In the genomic region with DNA sequence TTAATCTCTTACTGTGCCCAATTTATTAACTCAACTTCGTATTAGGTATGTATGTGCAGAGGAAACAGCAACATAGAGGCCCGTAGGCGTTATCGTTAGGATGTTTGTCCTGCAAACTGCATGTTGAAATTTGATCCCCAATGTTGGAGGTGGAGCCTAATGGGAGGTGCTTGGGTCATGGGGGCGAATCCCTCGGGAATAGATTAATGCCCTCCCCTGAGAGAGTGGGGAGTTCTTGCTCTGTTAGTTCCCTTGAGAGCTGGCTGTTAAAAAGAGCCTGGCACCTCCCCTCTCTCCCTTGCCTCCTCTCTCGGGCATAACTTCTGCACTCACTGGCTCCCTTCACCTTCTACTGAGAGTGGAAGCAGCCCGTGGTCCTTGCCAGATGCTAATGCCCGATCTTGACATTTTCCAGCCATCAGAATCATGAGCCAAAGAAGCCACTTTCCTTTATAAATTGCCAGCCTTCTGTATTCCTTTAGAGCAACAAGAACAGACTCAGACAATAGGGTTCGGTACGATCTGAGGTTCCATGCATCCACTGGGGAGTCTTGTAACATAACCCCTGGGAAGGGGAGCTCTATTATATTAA, we compare ENCODE assay signal across 1 cellular context.
TF ChIP-seq lines count a peak whose summit lies in the region.

No MANE protein-coding gene starts in this region.

TF ChIP-seq in HEK293, 187 proteins besides CTCF, POLR2A, EP300 and RAD21 (continued from another document and continues in another):
- TF ChIP-seq, protein P1, sequence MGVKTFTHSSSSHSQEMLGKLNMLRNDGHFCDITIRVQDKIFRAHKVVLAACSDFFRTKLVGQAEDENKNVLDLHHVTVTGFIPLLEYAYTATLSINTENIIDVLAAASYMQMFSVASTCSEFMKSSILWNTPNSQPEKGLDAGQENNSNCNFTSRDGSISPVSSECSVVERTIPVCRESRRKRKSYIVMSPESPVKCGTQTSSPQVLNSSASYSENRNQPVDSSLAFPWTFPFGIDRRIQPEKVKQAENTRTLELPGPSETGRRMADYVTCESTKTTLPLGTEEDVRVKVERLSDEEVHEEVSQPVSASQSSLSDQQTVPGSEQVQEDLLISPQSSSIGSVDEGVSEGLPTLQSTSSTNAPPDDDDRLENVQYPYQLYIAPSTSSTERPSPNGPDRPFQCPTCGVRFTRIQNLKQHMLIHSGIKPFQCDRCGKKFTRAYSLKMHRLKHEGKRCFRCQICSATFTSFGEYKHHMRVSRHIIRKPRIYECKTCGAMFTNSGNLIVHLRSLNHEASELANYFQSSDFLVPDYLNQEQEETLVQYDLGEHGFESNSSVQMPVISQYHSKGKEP (tag by site-specific recombination; IDR thresholded peaks at IDR 0.05) = peak; percentile 79
- TF ChIP-seq, protein P2, sequence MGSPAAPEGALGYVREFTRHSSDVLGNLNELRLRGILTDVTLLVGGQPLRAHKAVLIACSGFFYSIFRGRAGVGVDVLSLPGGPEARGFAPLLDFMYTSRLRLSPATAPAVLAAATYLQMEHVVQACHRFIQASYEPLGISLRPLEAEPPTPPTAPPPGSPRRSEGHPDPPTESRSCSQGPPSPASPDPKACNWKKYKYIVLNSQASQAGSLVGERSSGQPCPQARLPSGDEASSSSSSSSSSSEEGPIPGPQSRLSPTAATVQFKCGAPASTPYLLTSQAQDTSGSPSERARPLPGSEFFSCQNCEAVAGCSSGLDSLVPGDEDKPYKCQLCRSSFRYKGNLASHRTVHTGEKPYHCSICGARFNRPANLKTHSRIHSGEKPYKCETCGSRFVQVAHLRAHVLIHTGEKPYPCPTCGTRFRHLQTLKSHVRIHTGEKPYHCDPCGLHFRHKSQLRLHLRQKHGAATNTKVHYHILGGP (tag by site-specific recombination; IDR thresholded peaks at IDR 0.05) = no peak
- TF ChIP-seq KLF1 (tag by site-specific recombination; IDR thresholded peaks at IDR 0.05) (no peak), ZNF223 (tag by site-specific recombination; IDR thresholded peaks at IDR 0.05) (no peak), YY2 (tag by site-specific recombination; IDR thresholded peaks at IDR 0.05) (no peak), GLIS1 (tag by site-specific recombination; IDR thresholded peaks at IDR 0.05) (peak; percentile 49; the same call in 1 of the 2 replicates), ZNF175 (tag by site-specific recombination; IDR thresholded peaks at IDR 0.05) (no peak), ZNF626 (tag by site-specific recombination; IDR thresholded peaks at IDR 0.05) (no peak), SP3 (tag by site-specific recombination; IDR thresholded peaks at IDR 0.05) (no peak), ZNF555 (tag by site-specific recombination; conservative IDR thresholded peaks at IDR 0.05) (no peak), ZEB2 (tag by site-specific recombination; IDR thresholded peaks at IDR 0.05) (0 out of 2 replicates have a peak, but pooled peaks have one; percentile 30), ZNF473 (tag by site-specific recombination; IDR thresholded peaks at IDR 0.05) (no peak), ZNF571 (tag by site-specific recombination; IDR thresholded peaks at IDR 0.05) (no peak), EGR2 (tag by site-specific recombination; IDR thresholded peaks at IDR 0.05; ENCODE audit: low read depth) (peak; percentile 91), ZNF169 (tag by site-specific recombination; IDR thresholded peaks at IDR 0.05) (no peak), SP7 (tag by site-specific recombination; IDR thresholded peaks at IDR 0.05) (peak; percentile 61), HOXA7 (CRISPR knock-in tag; IDR thresholded peaks at IDR 0.05; ENCODE audit: borderline replicate concordance) (no peak), ZNF2 (tag by site-specific recombination; IDR thresholded peaks at IDR 0.05) (0 out of 2 replicates have a peak, but pooled peaks have one; percentile 18), RBAK (tag by site-specific recombination; IDR thresholded peaks at IDR 0.05) (no peak), ZNF423 (tag by site-specific recombination; IDR thresholded peaks at IDR 0.05) (0 out of 2 replicates have a peak, but pooled peaks have one; percentile 48), ZNF664 (tag by site-specific recombination; IDR thresholded peaks at IDR 0.05) (no peak), SP2 (tag by site-specific recombination; IDR thresholded peaks at IDR 0.05) (no peak), ZBTB21 (tag by site-specific recombination; IDR thresholded peaks at IDR 0.05) (no peak), ZNF221 (tag by site-specific recombination; IDR thresholded peaks at IDR 0.05; ENCODE audit: borderline replicate concordance) (no peak), TCF7L2 (IDR thresholded peaks at IDR 0.05; ENCODE audit: borderline replicate concordance, low read depth, low read length) (no peak), ZFP37 (tag by site-specific recombination; IDR thresholded peaks at IDR 0.05) (no peak), ZNF341 (tag by site-specific recombination; IDR thresholded peaks at IDR 0.05; ENCODE audit: low read depth) (peak; percentile 95), ZNF211 (tag by site-specific recombination; IDR thresholded peaks at IDR 0.05; ENCODE audit: low read depth) (no peak), BCL11A (tag by site-specific recombination; IDR thresholded peaks at IDR 0.05; ENCODE audit: low read depth) (peak; percentile 73; the same call in 1 of the 2 replicates), ZNF311 (tag by site-specific recombination; IDR thresholded peaks at IDR 0.05; ENCODE audit: borderline replicate concordance) (no peak), IKZF3 (tag by site-specific recombination; IDR thresholded peaks at IDR 0.05) (0 out of 2 replicates have a peak, but pooled peaks have one; percentile 8), ZFP69B (tag by site-specific recombination; IDR thresholded peaks at IDR 0.05) (no peak), ZNF596 (tag by site-specific recombination; IDR thresholded peaks at IDR 0.05) (0 out of 2 replicates have a peak, but pooled peaks have one; percentile 12), ZNF48 (tag by site-specific recombination; IDR thresholded peaks at IDR 0.05) (no peak), ZBTB8A (tag by site-specific recombination; IDR thresholded peaks at IDR 0.05) (peak; percentile 19; the same call in 1 of the 2 replicates), ZNF530 (tag by site-specific recombination; IDR thresholded peaks at IDR 0.05; ENCODE audit: low read depth) (no peak), ZBTB48 (tag by site-specific recombination; IDR thresholded peaks at IDR 0.05) (no peak), ZNF510 (tag by site-specific recombination; IDR thresholded peaks at IDR 0.05; ENCODE audit: insufficient replicate concordance) (peak; percentile 4), ZNF157 (tag by site-specific recombination; IDR thresholded peaks at IDR 0.05) (no peak), ZFHX2 (tag by site-specific recombination; conservative IDR thresholded peaks at IDR 0.05) (peak; percentile 94), ZNF404 (tag by site-specific recombination; IDR thresholded peaks at IDR 0.05) (no peak), ZNF677 (tag by site-specific recombination; IDR thresholded peaks at IDR 0.05) (no peak)
- TF ChIP-seq, protein P3, sequence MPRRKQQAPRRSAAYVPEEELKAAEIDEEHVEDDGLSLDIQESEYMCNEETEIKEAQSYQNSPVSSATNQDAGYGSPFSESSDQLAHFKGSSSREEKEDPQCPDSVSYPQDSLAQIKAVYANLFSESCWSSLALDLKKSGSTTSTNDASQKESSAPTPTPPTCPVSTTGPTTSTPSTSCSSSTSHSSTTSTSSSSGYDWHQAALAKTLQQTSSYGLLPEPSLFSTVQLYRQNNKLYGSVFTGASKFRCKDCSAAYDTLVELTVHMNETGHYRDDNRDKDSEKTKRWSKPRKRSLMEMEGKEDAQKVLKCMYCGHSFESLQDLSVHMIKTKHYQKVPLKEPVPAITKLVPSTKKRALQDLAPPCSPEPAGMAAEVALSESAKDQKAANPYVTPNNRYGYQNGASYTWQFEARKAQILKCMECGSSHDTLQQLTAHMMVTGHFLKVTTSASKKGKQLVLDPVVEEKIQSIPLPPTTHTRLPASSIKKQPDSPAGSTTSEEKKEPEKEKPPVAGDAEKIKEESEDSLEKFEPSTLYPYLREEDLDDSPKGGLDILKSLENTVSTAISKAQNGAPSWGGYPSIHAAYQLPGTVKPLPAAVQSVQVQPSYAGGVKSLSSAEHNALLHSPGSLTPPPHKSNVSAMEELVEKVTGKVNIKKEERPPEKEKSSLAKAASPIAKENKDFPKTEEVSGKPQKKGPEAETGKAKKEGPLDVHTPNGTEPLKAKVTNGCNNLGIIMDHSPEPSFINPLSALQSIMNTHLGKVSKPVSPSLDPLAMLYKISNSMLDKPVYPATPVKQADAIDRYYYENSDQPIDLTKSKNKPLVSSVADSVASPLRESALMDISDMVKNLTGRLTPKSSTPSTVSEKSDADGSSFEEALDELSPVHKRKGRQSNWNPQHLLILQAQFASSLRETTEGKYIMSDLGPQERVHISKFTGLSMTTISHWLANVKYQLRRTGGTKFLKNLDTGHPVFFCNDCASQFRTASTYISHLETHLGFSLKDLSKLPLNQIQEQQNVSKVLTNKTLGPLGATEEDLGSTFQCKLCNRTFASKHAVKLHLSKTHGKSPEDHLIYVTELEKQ (tag by site-specific recombination; IDR thresholded peaks at IDR 0.05; ENCODE audit: borderline replicate concordance) = no peak
- TF ChIP-seq, protein P4, sequence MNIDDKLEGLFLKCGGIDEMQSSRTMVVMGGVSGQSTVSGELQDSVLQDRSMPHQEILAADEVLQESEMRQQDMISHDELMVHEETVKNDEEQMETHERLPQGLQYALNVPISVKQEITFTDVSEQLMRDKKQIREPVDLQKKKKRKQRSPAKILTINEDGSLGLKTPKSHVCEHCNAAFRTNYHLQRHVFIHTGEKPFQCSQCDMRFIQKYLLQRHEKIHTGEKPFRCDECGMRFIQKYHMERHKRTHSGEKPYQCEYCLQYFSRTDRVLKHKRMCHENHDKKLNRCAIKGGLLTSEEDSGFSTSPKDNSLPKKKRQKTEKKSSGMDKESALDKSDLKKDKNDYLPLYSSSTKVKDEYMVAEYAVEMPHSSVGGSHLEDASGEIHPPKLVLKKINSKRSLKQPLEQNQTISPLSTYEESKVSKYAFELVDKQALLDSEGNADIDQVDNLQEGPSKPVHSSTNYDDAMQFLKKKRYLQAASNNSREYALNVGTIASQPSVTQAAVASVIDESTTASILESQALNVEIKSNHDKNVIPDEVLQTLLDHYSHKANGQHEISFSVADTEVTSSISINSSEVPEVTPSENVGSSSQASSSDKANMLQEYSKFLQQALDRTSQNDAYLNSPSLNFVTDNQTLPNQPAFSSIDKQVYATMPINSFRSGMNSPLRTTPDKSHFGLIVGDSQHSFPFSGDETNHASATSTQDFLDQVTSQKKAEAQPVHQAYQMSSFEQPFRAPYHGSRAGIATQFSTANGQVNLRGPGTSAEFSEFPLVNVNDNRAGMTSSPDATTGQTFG (tag by site-specific recombination; IDR thresholded peaks at IDR 0.05; ENCODE audit: borderline replicate concordance) = no peak
- TF ChIP-seq, protein P5, sequence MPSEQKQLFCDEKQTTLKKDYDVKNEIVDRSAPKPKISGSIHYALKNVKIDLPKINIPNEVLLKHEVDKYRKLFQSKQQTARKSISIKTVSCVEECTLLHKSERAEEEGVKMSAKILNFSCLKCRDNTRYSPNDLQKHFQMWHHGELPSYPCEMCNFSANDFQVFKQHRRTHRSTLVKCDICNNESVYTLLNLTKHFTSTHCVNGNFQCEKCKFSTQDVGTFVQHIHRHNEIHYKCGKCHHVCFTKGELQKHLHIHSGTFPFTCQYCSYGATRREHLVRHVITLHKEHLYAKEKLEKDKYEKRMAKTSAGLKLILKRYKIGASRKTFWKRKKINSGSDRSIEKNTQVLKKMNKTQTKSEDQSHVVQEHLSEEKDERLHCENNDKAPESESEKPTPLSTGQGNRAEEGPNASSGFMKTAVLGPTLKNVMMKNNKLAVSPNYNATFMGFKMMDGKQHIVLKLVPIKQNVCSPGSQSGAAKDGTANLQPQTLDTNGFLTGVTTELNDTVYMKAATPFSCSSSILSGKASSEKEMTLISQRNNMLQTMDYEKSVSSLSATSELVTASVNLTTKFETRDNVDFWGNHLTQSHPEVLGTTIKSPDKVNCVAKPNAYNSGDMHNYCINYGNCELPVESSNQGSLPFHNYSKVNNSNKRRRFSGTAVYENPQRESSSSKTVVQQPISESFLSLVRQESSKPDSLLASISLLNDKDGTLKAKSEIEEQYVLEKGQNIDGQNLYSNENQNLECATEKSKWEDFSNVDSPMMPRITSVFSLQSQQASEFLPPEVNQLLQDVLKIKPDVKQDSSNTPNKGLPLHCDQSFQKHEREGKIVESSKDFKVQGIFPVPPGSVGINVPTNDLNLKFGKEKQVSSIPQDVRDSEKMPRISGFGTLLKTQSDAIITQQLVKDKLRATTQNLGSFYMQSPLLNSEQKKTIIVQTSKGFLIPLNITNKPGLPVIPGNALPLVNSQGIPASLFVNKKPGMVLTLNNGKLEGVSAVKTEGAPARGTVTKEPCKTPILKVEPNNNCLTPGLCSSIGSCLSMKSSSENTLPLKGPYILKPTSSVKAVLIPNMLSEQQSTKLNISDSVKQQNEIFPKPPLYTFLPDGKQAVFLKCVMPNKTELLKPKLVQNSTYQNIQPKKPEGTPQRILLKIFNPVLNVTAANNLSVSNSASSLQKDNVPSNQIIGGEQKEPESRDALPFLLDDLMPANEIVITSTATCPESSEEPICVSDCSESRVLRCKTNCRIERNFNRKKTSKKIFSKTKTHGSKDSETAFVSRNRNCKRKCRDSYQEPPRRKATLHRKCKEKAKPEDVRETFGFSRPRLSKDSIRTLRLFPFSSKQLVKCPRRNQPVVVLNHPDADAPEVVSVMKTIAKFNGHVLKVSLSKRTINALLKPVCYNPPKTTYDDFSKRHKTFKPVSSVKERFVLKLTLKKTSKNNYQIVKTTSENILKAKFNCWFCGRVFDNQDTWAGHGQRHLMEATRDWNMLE (tag by site-specific recombination; conservative IDR thresholded peaks at IDR 0.05; ENCODE audit: low read depth) = no peak
- TF ChIP-seq, protein P6, sequence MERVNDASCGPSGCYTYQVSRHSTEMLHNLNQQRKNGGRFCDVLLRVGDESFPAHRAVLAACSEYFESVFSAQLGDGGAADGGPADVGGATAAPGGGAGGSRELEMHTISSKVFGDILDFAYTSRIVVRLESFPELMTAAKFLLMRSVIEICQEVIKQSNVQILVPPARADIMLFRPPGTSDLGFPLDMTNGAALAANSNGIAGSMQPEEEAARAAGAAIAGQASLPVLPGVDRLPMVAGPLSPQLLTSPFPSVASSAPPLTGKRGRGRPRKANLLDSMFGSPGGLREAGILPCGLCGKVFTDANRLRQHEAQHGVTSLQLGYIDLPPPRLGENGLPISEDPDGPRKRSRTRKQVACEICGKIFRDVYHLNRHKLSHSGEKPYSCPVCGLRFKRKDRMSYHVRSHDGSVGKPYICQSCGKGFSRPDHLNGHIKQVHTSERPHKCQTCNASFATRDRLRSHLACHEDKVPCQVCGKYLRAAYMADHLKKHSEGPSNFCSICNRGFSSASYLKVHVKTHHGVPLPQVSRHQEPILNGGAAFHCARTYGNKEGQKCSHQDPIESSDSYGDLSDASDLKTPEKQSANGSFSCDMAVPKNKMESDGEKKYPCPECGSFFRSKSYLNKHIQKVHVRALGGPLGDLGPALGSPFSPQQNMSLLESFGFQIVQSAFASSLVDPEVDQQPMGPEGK (tag by site-specific recombination; IDR thresholded peaks at IDR 0.05) = peak; percentile 66
- TF ChIP-seq, protein P7, sequence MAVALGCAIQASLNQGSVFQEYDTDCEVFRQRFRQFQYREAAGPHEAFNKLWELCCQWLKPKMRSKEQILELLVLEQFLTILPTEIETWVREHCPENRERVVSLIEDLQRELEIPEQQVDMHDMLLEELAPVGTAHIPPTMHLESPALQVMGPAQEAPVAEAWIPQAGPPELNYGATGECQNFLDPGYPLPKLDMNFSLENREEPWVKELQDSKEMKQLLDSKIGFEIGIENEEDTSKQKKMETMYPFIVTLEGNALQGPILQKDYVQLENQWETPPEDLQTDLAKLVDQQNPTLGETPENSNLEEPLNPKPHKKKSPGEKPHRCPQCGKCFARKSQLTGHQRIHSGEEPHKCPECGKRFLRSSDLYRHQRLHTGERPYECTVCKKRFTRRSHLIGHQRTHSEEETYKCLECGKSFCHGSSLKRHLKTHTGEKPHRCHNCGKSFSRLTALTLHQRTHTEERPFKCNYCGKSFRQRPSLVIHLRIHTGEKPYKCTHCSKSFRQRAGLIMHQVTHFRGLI (tag by site-specific recombination; IDR thresholded peaks at IDR 0.05) = no peak
